ENCODE assay signal across 8 cellular contexts in the genomic region with DNA sequence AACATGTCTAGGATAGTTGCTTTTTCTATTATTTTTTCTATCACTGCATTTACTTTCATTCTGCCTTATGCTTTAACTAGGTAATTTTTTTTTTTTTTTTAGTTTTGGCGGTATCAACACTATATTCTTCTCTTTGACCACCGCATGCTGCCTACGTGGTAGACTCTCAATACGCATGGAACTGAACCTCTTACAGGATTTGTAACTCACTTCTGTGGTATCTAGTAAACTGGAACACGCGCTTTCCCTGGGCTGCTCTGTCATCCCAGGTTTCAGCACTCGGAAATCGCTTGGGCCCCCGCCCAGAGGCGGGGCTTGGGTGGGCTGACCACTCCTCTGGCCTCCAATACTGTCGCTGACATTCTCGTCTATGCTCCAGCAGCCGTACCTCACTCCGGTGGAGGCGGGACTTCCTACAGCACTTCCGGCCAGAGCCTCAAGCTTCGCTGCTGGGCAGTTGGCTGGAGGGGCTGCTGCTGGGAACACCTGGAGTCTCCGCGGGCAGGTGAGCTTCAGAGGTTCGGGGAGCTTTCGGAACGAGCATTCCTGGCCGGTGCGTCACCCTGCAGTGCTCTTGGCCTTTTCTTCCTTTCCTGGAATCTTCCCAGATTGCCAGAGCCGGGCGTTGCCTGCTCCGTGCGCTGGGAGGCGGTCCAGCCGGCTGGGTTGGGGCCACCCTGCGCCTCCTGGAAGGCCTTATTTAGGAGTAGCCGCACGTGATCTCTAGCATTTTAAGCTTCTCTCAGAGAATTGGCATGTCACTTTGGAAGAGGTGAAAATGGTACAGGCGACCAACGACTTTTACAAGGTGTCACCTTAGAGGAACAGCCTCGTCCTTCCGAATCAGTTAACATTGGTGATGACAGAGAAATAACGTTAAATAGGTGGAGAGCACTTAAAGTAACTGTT. TPM values are rescaled to one million over a fixed set of nuclear protein-coding genes. Genes with fewer than 3 reads are reported as not detected.
DNase-seq lines count a peak whose midpoint lies in the region; ATAC-seq and TF ChIP-seq lines count a peak whose summit lies in the region.

A gene with protein sequence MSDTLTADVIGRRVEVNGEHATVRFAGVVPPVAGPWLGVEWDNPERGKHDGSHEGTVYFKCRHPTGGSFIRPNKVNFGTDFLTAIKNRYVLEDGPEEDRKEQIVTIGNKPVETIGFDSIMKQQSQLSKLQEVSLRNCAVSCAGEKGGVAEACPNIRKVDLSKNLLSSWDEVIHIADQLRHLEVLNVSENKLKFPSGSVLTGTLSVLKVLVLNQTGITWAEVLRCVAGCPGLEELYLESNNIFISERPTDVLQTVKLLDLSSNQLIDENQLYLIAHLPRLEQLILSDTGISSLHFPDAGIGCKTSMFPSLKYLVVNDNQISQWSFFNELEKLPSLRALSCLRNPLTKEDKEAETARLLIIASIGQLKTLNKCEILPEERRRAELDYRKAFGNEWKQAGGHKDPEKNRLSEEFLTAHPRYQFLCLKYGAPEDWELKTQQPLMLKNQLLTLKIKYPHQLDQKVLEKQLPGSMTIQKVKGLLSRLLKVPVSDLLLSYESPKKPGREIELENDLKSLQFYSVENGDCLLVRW (plus strand): TSS at position 428 of the 909 bp plus-strand sequence. CDS start 12,623 bp downstream, outside the sequence.

- H3K4me1 Mint-ChIP-seq in T-cell = peaks cover 33 to 41% (median 34%) of the 10 kb centered on the region in 3 donors

- H3K27me3 ChIP-seq in cardiac muscle cell = no peaks in the 10 kb centered on the region
- H3K27me3 ChIP-seq in parathyroid adenoma (ENCODE audit: control insufficient read depth, insufficient read depth, low read length) = no peaks in the 10 kb centered on the region
- H3K27me3 ChIP-seq in tibial nerve = no peaks in the 10 kb centered on the region

- H3K9me3 ChIP-seq in cardiac muscle cell (ENCODE audit: low read depth) (no peaks in the 10 kb centered on the region), parathyroid adenoma (ENCODE audit: control insufficient read depth, low read length) (no peaks in the 10 kb centered on the region), tibial nerve (no peaks in the 10 kb centered on the region)

- peak in 1 of 2 donors; percentile 70 for TF ChIP-seq POLR2A in tibial nerve (IDR thresholded peaks at IDR 0.05)

- CTCF ChIA-PET in T-cell (lab: Charles Lee) = interaction anchor here (0.6 to 1.3 kb wide), 3 partner anchors 48 to 262 kb away, joined by 3 to 7 read pairs (median 4); no protein-coding TSS in a partner anchor

- WGBS in adipose tissue, 3 donors = 0% methylated on average over 37 to 38 of the region's 38 CpGs
- WGBS in tibial nerve, 2 donors = 0% methylated on average over 38 of the region's 38 CpGs

- H3K27me3 Mint-ChIP-seq in T-cell = no peaks in the 10 kb centered on the region

- ATAC-seq in HG02763 (IDR thresholded peaks at IDR 0.05; ENCODE audit: unreplicated experiment) (peak; percentile 100), T-cell (replicated peaks in 1 of 4) (peak; percentile 96 to 100 (median 99))

- H3K79me2 ChIP-seq in parathyroid adenoma = peaks cover 14% of the 10 kb centered on the region

- H3K36me3 ChIP-seq in cardiac muscle cell = no peaks in the 10 kb centered on the region
- no peaks in the 10 kb centered on the region for H3K36me3 ChIP-seq in parathyroid adenoma (ENCODE audit: control insufficient read depth, insufficient read depth, low read length)
- H3K36me3 ChIP-seq in tibial nerve = peaks cover 0 to 9% (median 0%) of the 10 kb centered on the region in 3 donors

- peak; percentile 54 to 86 for TF ChIP-seq EP300 in tibial nerve (IDR thresholded peaks at IDR 0.05)

- H3K4me3 Mint-ChIP-seq in T-cell = peak within 1 kb of the TSS; percentile 97 to 99 (median 99)

- DNase-seq in NCI-H1417 treated with DMSO at 0.1 percent for 48 hours (lab: John Stamatoyannopoulos, UW) (peak; percentile 88), T-cell (peak; percentile 58 to 84 (median 74)), cardiac muscle cell (ENCODE audit: low read depth in 1 of 2, low spot score in 1 of 2) (peak; percentile 98), tibial nerve (ENCODE audit: low spot score in 2 of 2) (peak; percentile 89 to 93)

- TF ChIP-seq CTCF in GM12875 (IDR thresholded peaks at IDR 0.05; ENCODE audit: borderline replicate concordance, insufficient read depth, low read depth, low read length) (no peak), cardiac muscle cell (IDR thresholded peaks at IDR 0.05; ENCODE audit: low read depth, low read length) (peak; percentile 21), parathyroid adenoma (IDR thresholded peaks at IDR 0.05) (no peak), tibial nerve (IDR thresholded peaks at IDR 0.05) (no peak)

- no peak within 1 kb of the TSS for H3K9ac ChIP-seq in parathyroid adenoma

- H3K9me3 Mint-ChIP-seq in T-cell = no peaks in the 10 kb centered on the region

- H3K27ac ChIP-seq in adipose tissue (ENCODE audit: low read depth, low read length) (no peak within 1 kb of the TSS), cardiac muscle cell (peak within 1 kb of the TSS; percentile 86), parathyroid adenoma (peak within 1 kb of the TSS; percentile 43), tibial nerve (peak within 1 kb of the TSS in 3 of 4 donors; percentile 71 to 82 (median 76))

- peak within 1 kb of the TSS; percentile 62 for H3K4me3 ChIP-seq in GM12875 (ENCODE audit: low read depth, low read length)
- peak within 1 kb of the TSS; percentile 47 for H3K4me3 ChIP-seq in cardiac muscle cell
- H3K4me3 ChIP-seq in parathyroid adenoma (ENCODE audit: low read depth, low read length) = peak within 1 kb of the TSS; percentile 78
- H3K4me3 ChIP-seq in tibial nerve = peak within 1 kb of the TSS; percentile 61 to 73 (median 66)

- H3K4me1 ChIP-seq in cardiac muscle cell (ENCODE audit: low read depth) (no peaks in the 10 kb centered on the region), parathyroid adenoma (no peaks in the 10 kb centered on the region), tibial nerve (peaks cover 0 to 14% (median 5%) of the 10 kb centered on the region in 4 donors)

- peak within 1 kb of the TSS; percentile 85 for H3K4me2 ChIP-seq in parathyroid adenoma (ENCODE audit: low read length)

- peak within 1 kb of the TSS; percentile 68 for H2AFZ ChIP-seq in parathyroid adenoma

- no peaks in the 10 kb centered on the region for H3K36me3 Mint-ChIP-seq in T-cell

- POLR2A ChIA-PET in T-cell (lab: Charles Lee) = interaction anchor here in 1 of 2 donors (0.5 kb wide), 1 partner anchor 91 kb away, joined by 8 read pairs; no protein-coding TSS in a partner anchor

- peak within 1 kb of the TSS; percentile 89 to 94 for H3K27ac Mint-ChIP-seq in T-cell

RNA-seq across cellular contexts. Expression of the gene that starts here (rescaled TPM):
- total RNA-seq in T-cell (10 to 100 TPM; 15.6 to 21.5 (median 18.6) TPM), cardiac muscle cell (17.9 and 19.3 TPM in 2 replicates), tibial nerve (10 to 100 TPM; 19.3 to 33.9 (median 26.8) TPM)
- polyA plus RNA-seq in adipose tissue (10 to 100 TPM in 2 of 3 donors, 1 to 10 TPM in 1; 9.5 to 22.4 (median 12.2) TPM), cardiac muscle cell (34.8 and 35.9 TPM in 2 replicates)
